In genomic region chr2:109153005-109153404, GRCh38 we compare ENCODE assay signal across 23 cellular contexts.
"Had no signal": no experiment of that assay in that cellular context is flagged by ENCODE, and none has a peak within 500 bp of the region (broad histone marks: within the 10 kb centered on the region; RNA-seq: fewer than 3 reads in every experiment).

No MANE protein-coding gene starts in this region.

- DNase-seq: colonic mucosa; cortex of kidney; dermis blood vessel endothelial cell; dorsolateral prefrontal cortex; effector CD4-positive, alpha-beta T cell; effector CD8-positive, alpha-beta T cell; effector memory CD4-positive, alpha-beta T cell; effector memory CD8-positive, alpha-beta T cell; endodermal cell; erythroblast; esophagus squamous epithelium; foreskin fibroblast; foreskin keratinocyte; foreskin melanocyte; gastrocnemius medialis; glutamatergic neuron; heart left ventricle; heart right ventricle had no signal

- H3K27ac Mint-ChIP-seq: dendritic cell treated with granulocyte-macrophage colony-stimulating factor and Interleukin-4, amounts not matched to agents 40 ng/mL and 50 ng/mL, for 4 days; effector memory CD8-positive, alpha-beta T cell; endodermal cell had no signal

- H3K4me3 ChIP-seq: colonic mucosa, coronary artery, dorsolateral prefrontal cortex, esophagus muscularis mucosa, esophagus squamous epithelium, gastrocnemius medialis, gastroesophageal sphincter, heart left ventricle, heart right ventricle had no signal

- H3K4me3 Mint-ChIP-seq: dendritic cell treated with granulocyte-macrophage colony-stimulating factor and Interleukin-4, amounts not matched to agents 40 ng/mL and 50 ng/mL, for 4 days; effector memory CD8-positive, alpha-beta T cell; endodermal cell had no signal

- H3K9me3 Mint-ChIP-seq: dendritic cell treated with granulocyte-macrophage colony-stimulating factor and Interleukin-4, amounts not matched to agents 40 ng/mL and 50 ng/mL, for 4 days; effector memory CD8-positive, alpha-beta T cell; endodermal cell had no signal

- H3K4me1 ChIP-seq: colonic mucosa, foreskin keratinocyte had no signal

- H3K9me3 ChIP-seq: colonic mucosa, esophagus muscularis mucosa, esophagus squamous epithelium, gastrocnemius medialis, gastroesophageal sphincter, heart left ventricle, heart right ventricle had no signal

- H3K27me3 ChIP-seq: colonic mucosa, dorsolateral prefrontal cortex, esophagus muscularis mucosa, gastrocnemius medialis, gastroesophageal sphincter, heart left ventricle, heart right ventricle had no signal

- H3K27ac ChIP-seq: colonic mucosa, coronary artery, dorsolateral prefrontal cortex, epithelial cell of prostate, esophagus muscularis mucosa, esophagus squamous epithelium, foreskin keratinocyte, gastrocnemius medialis, gastroesophageal sphincter, heart left ventricle, heart right ventricle had no signal

- H3K27me3 Mint-ChIP-seq: dendritic cell treated with granulocyte-macrophage colony-stimulating factor and Interleukin-4, amounts not matched to agents 40 ng/mL and 50 ng/mL, for 4 days had no signal

- H3K36me3 ChIP-seq: colonic mucosa, esophagus muscularis mucosa, esophagus squamous epithelium, gastrocnemius medialis, gastroesophageal sphincter, heart left ventricle, heart right ventricle had no signal
